8 cellular contexts compared by ENCODE assay signal in the genomic region with DNA sequence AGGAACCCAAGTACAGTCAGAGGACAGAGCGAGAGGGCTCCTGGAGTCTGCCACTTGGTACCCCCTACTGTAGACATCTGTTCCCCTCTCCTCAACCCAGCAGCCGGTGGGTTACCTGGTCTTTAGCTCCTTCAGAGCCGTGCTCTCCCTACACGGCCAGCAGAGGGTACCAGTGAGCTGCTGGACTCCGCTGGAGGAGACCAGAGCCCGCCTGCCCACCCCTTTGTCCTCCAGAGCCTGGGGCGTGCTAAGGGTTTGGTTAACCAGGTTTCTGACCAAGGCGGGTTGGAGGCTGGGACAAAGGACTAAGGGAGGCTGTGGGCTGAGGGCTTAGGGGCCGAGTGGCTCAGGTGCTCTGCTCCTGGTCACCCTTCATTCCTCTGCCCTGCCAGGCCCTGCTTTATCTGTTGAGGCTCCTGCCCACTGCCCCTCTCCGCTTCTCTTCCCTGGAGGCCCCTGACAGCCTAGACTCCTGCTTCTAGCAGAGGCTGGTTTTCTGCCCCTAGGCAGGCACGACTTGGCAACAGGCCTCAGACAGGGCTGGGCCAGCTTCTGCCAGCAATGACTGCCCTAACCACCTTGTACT. TPM values are rescaled to one million over a fixed set of nuclear protein-coding genes. Genes with fewer than 3 reads are reported as not detected.
DNase-seq lines count a peak whose midpoint lies in the region; ATAC-seq, FAIRE-seq and TF ChIP-seq lines count a peak whose summit lies in the region.

No MANE protein-coding gene starts in this region.

- H3K4me3 ChIP-seq in GM12864 (ENCODE audit: low read depth, low read length): no peak overlapping the region
- H3K4me3 ChIP-seq in NB4 (ENCODE audit: low read depth, low read length): no peak overlapping the region
- H3K4me3 ChIP-seq in small intestine (ENCODE audit: low read depth in 1 of 2, low read length in 2 of 2): no peak overlapping the region

- no peaks in the 10 kb centered on the region for H3K36me3 ChIP-seq in small intestine (ENCODE audit: control insufficient read depth in 2 of 2, insufficient read depth in 2 of 2, low read length in 2 of 2)

- FAIRE-seq in small intestine (lab: Jason Lieb, UNC): no peak

- no peaks in the 10 kb centered on the region for H3K9me3 ChIP-seq in small intestine (ENCODE audit: control insufficient read depth, low read depth)

- no peak for TF ChIP-seq POLR2A in NB4 (IDR thresholded peaks at IDR 0.05; ENCODE audit: extremely low read depth, insufficient read length)

- 11 to 21% (median 12%) methylated on average over 11 of the region's 11 CpGs for WGBS in small intestine, 3 donors

- H3K4me1 ChIP-seq in small intestine (ENCODE audit: control insufficient read depth in 2 of 2, insufficient read depth in 1 of 2, low read depth in 1 of 2, low read length in 1 of 2): peaks cover 0 to 4% of the 10 kb centered on the region in 2 donors

- TF ChIP-seq CTCF in GM12864 (IDR thresholded peaks at IDR 0.05; ENCODE audit: low read depth, low read length, missing control alignments) (peak; percentile 87), NB4 (IDR thresholded peaks at IDR 0.05; ENCODE audit: low read depth, low read length) (peak; percentile 94)

- ATAC-seq in HG02759 (IDR thresholded peaks at IDR 0.05; ENCODE audit: unreplicated experiment): no peak
- ATAC-seq in GM18870 (IDR thresholded peaks at IDR 0.05; ENCODE audit: unreplicated experiment): no peak

- H3K27ac ChIP-seq in small intestine (ENCODE audit: low read depth in 1 of 2, low read length in 1 of 2): peak overlapping the region; percentile 95 to 97

- DNase-seq in GM12864 (ENCODE audit: low read depth): no peak
- peak; percentile 74 for DNase-seq in NB4 (ENCODE audit: low read depth)
- DNase-seq in T-helper 1 cell: peak in 4 of 5 donors; percentile 28 to 46 (median 30)
- peak in 31 of 58 donors; percentile 3 to 59 (median 25) for DNase-seq in anterior cingulate cortex (lab: John Stamatoyannopoulos, UW)
- DNase-seq in hepatic stellate cell (ENCODE audit: low spot score): peak; percentile 81
- DNase-seq in small intestine: peak; percentile 84

- H3K27me3 ChIP-seq in small intestine (ENCODE audit: control insufficient read depth in 2 of 2, insufficient read depth in 2 of 2, low read length in 2 of 2): peaks cover 0 to 4% of the 10 kb centered on the region in 2 donors

RNA-seq across cellular contexts. Expression of a gene that starts 2.7 kb away (rescaled TPM):
- 100 to 1,000 TPM in 2 of 3 donors, 10 to 100 TPM in 1; 93.7 to 166 (median 129) TPM for polyA plus RNA-seq in small intestine

RNA-seq across cellular contexts. Expression of a gene that starts 12.0 kb away (rescaled TPM):
- polyA plus RNA-seq in small intestine: 1 to 10 TPM in 2 of 3 donors, not detected in 1; 1.9 to 5.3 TPM

RNA-seq across cellular contexts. Expression of a gene that starts 34.9 kb away (rescaled TPM):
- 10 to 100 TPM; 10.3 to 34.8 (median 19.9) TPM for polyA plus RNA-seq in small intestine

RNA-seq across cellular contexts. Expression of a gene that starts 52.7 kb away (rescaled TPM):
- 100 to 1,000 TPM; 120 to 158 (median 154) TPM for polyA plus RNA-seq in small intestine

RNA-seq across cellular contexts. Expression of a gene that starts 55.1 kb away (rescaled TPM):
- under 1 TPM in 1 of 3 donors, not detected in 2; 0.10 TPM for polyA plus RNA-seq in small intestine
